ENCODE assay signal across 12 cellular contexts in genomic region chr13:44309771-44310767, GRCh38.
DNase-seq lines count a peak whose midpoint lies in the region; ATAC-seq and TF ChIP-seq lines count a peak whose summit lies in the region.
"Had no signal": no experiment of that assay in that cellular context is flagged by ENCODE, and none has a peak within 500 bp of the region (broad histone marks: within the 10 kb centered on the region; RNA-seq: fewer than 3 reads in every experiment).

No MANE protein-coding gene starts in this region.

- no peaks in the 10 kb centered on the region for H3K9me3 ChIP-seq in IMR-90 (ENCODE audit: control insufficient read depth, insufficient read depth, low read length)
- peaks cover 0 to 3% of the 10 kb centered on the region in 2 donors for H3K9me3 ChIP-seq in neuronal stem cell (replicated peaks in 1 of 2; ENCODE audit: control insufficient read depth in 2 of 2, insufficient read depth in 1 of 2, low read depth in 1 of 2, low read length in 2 of 2)

- H3K4ac ChIP-seq in IMR-90 (ENCODE audit: low read depth, low read length) = peak overlapping the region; percentile 28
- H3K4ac ChIP-seq in neuronal stem cell (ENCODE audit: low read length) = no peak overlapping the region

- H3K4me2 ChIP-seq in IMR-90 (ENCODE audit: low read depth, low read length) (no peak overlapping the region), neuronal stem cell (ENCODE audit: insufficient read depth, low read length, poor library complexity, severe bottlenecking) (no peak overlapping the region)

- no peak overlapping the region for H2AK9ac ChIP-seq in IMR-90 (replicated peaks; ENCODE audit: low read depth, low read length, poor library complexity)

- peak overlapping the region; percentile 87 for H2AK5ac ChIP-seq in IMR-90 (ENCODE audit: low read depth, low read length)
- H2AK5ac ChIP-seq in neuronal stem cell (ENCODE audit: low read depth, low read length) = no peak overlapping the region

- no peak overlapping the region for H4K91ac ChIP-seq in IMR-90 (ENCODE audit: insufficient read depth, low read depth, low read length)
- no peak overlapping the region for H4K91ac ChIP-seq in neuronal stem cell (ENCODE audit: low read depth, low read length, poor library complexity)

- H2BK12ac ChIP-seq in neuronal stem cell (ENCODE audit: low read length) = no peak overlapping the region

- H3K56ac ChIP-seq in IMR-90 (ENCODE audit: extremely low read depth, insufficient read depth, low read length) = no peak overlapping the region

- TF ChIP-seq CTCF in IMR-90 (conservative IDR thresholded peaks at IDR 0.05; ENCODE audit: low read depth, low read length) = no peak
- no peak for TF ChIP-seq CTCF in fibroblast of mammary gland (conservative IDR thresholded peaks at IDR 0.05; ENCODE audit: control insufficient read depth, insufficient read depth, low read depth, low read length)
- TF ChIP-seq CTCF in brain microvascular endothelial cell (IDR thresholded peaks at IDR 0.05; ENCODE audit: low read depth, low read length, missing control alignments) = no peak

- intact Hi-C loops in IMR-90 (cut with micrococcal nuclease) = loop anchor here (5.0 kb wide), 1 partner anchor 127 kb away; no protein-coding TSS in a partner anchor

- no peaks in the 10 kb centered on the region for H3K79me1 ChIP-seq in IMR-90 (ENCODE audit: low read depth in 1 of 2, low read length in 2 of 2)
- H3K79me1 ChIP-seq in neuronal stem cell (ENCODE audit: low read depth, low read length) = no peaks in the 10 kb centered on the region

- peaks cover 3% of the 10 kb centered on the region; the same call in 1 of the 2 replicates for H4K20me1 ChIP-seq in IMR-90 (ENCODE audit: insufficient read depth, low read length)

- H2BK120ac ChIP-seq in IMR-90 (ENCODE audit: low read depth, low read length) (peak overlapping the region; percentile 54), neuronal stem cell (ENCODE audit: low read depth, low read length) (no peak overlapping the region)

- H2BK15ac ChIP-seq in IMR-90 (ENCODE audit: low read depth, low read length) (peak overlapping the region; percentile 62; the same call in 2 of the 3 replicates), neuronal stem cell (ENCODE audit: low read length) (no peak overlapping the region)

- H4K5ac ChIP-seq in IMR-90 (ENCODE audit: low read depth, low read length) = no peak overlapping the region

- H3K36me3 ChIP-seq in IMR-90 (ENCODE audit: control insufficient read depth, insufficient read depth, low read length) (no peaks in the 10 kb centered on the region), neuronal stem cell (replicated peaks in 1 of 2; ENCODE audit: control insufficient read depth in 2 of 2, insufficient read depth in 2 of 2, low read length in 2 of 2) (no peaks in the 10 kb centered on the region), brain microvascular endothelial cell (replicated peaks) (no peaks in the 10 kb centered on the region)

- CTCF ChIA-PET in IMR-90 (lab: Yijun Ruan, JAX) = no interaction called here

- H2AFZ ChIP-seq in IMR-90 (replicated peaks; ENCODE audit: low read length, poor library complexity) (no peak overlapping the region), neuronal stem cell (ENCODE audit: low read length) (peak overlapping the region; percentile 41)

- in situ Hi-C loops in IMR-90 (cut with MboI; ENCODE audit: low sequenced_read_pairs) (no loop called here), brain microvascular endothelial cell (cut with HindIII; ENCODE audit: low pct_ligation_motif_present, low sequenced_read_pairs) (no loop called here)

- no peak for DNase-seq in IMR-90
- DNase-seq in SHP77 treated with DMSO at 0.1 percent for 48 hours (lab: John Stamatoyannopoulos, UW) = peak; percentile 85
- peak; percentile 56 for DNase-seq in fibroblast of mammary gland (ENCODE audit: low read depth)
- no peak for DNase-seq in neuronal stem cell (ENCODE audit: low spot score)
- no peak for DNase-seq in brain microvascular endothelial cell
- no peak for DNase-seq in NCI-H748 treated with DMSO at 0.1 percent for 48 hours (lab: John Stamatoyannopoulos, UW)
- DNase-seq: activated CD4-positive, alpha-beta T cell treated with anti-CD3 and anti-CD28 coated beads for 4 hours; NCI-H526 treated with DMSO at 0.1 percent for 48 hours; trophoblast cell had no signal

- WGBS in IMR-90 (ENCODE audit: extremely low coverage in 2 of 2, insufficient read length in 1 of 2), 2 experiments = 92% methylated on average over 2 of the region's 15 CpGs; no CpG with 5 or more reads in 1 of the 2 experiments
- WGBS in neuronal stem cell (ENCODE audit: extremely low coverage in 2 of 2, insufficient read length in 2 of 2, insufficient replicate concordance in 1 of 2), 2 donors = no CpG with 5 or more reads among the region's 15 CpGs

- H3K27me3 ChIP-seq in IMR-90 (ENCODE audit: control insufficient read depth, insufficient read depth, low read length) (no peaks in the 10 kb centered on the region), neuronal stem cell (ENCODE audit: control insufficient read depth in 3 of 3, insufficient read depth in 3 of 3, low read depth in 1 of 3, low read length in 3 of 3) (peaks cover 0 to 1% (median 0%) of the 10 kb centered on the region in 3 experiments), brain microvascular endothelial cell (replicated peaks) (no peaks in the 10 kb centered on the region)

- H3K18ac ChIP-seq in IMR-90 (ENCODE audit: low read depth, low read length) (no peak overlapping the region), neuronal stem cell (ENCODE audit: low read length) (no peak overlapping the region)

- no peak overlapping the region for H3K4me3 ChIP-seq in IMR-90 (ENCODE audit: insufficient read depth, low read depth, low read length)
- no peak overlapping the region for H3K4me3 ChIP-seq in fibroblast of mammary gland (ENCODE audit: control insufficient read depth, low read depth, low read length)
- no peak overlapping the region for H3K4me3 ChIP-seq in neuronal stem cell (ENCODE audit: low read length in 2 of 2)
- H3K4me3 ChIP-seq in brain microvascular endothelial cell (ENCODE audit: low read depth, low read length) = no peak overlapping the region
- H3K4me3 ChIP-seq: lung had no signal

- H2BK5ac ChIP-seq in IMR-90 (ENCODE audit: low read depth, low read length, poor library complexity, severe bottlenecking) (no peak overlapping the region), neuronal stem cell (ENCODE audit: low read length) (no peak overlapping the region)

- H3K9ac ChIP-seq in IMR-90 (ENCODE audit: low read depth, low read length) = no peak overlapping the region
- H3K9ac ChIP-seq in neuronal stem cell (ENCODE audit: low read depth, low read length, poor library complexity) = no peak overlapping the region

- ATAC-seq in IMR-90 (ENCODE audit: low read depth) (no peak), GM19467 (IDR thresholded peaks at IDR 0.05; ENCODE audit: unreplicated experiment) (no peak), GM19035 (IDR thresholded peaks at IDR 0.05; ENCODE audit: unreplicated experiment) (no peak)

- no peak for TF ChIP-seq POLR2A in IMR-90 (IDR thresholded peaks at IDR 0.05; ENCODE audit: low read depth, low read length)

- H3K14ac ChIP-seq in IMR-90 (replicated peaks; ENCODE audit: low read depth, low read length) (0 out of 2 replicates have a peak overlapping the region, but pooled peaks have one; percentile 28), neuronal stem cell (ENCODE audit: low read length) (no peak overlapping the region)

- no peak overlapping the region for H3K23ac ChIP-seq in IMR-90 (ENCODE audit: low read depth, low read length)
- H3K23ac ChIP-seq in neuronal stem cell (ENCODE audit: low read depth, low read length, poor library complexity) = no peak overlapping the region

- peaks cover 28% of the 10 kb centered on the region for H3K9me1 ChIP-seq in IMR-90 (ENCODE audit: insufficient read depth, low read length)

- dilution Hi-C loops in IMR-90 (cut with HindIII; ENCODE audit: low sequenced_read_pairs, unreplicated experiment) = no loop called here

- peak overlapping the region; percentile 28; the same call in 1 of the 2 replicates for H2BK20ac ChIP-seq in IMR-90 (ENCODE audit: low read depth, low read length)

- no peak for TF ChIP-seq RAD21 in IMR-90 (IDR thresholded peaks at IDR 0.05; ENCODE audit: low read length)

- H4K8ac ChIP-seq in IMR-90 (ENCODE audit: low read depth in 2 of 2, low read length in 2 of 2) (no peak overlapping the region), neuronal stem cell (ENCODE audit: low read depth, low read length) (no peak overlapping the region)

- POLR2A ChIA-PET in IMR-90 (lab: Charles Lee; ENCODE audit: unreplicated experiment) = interaction anchor here (0.6 kb wide), 1 partner anchor 136 kb away, joined by 8 read pairs; no protein-coding TSS in a partner anchor

- H3K4me1 ChIP-seq in IMR-90 (ENCODE audit: control insufficient read depth, insufficient read depth, low read length) (peaks cover 28% of the 10 kb centered on the region), neuronal stem cell (ENCODE audit: control insufficient read depth in 2 of 2, insufficient read depth in 1 of 2, low read depth in 1 of 2, low read length in 2 of 2) (peaks cover 13 to 18% of the 10 kb centered on the region in 2 donors)

- no TSS peak for BruUV-seq in IMR-90 (replicated peaks; lab: Mats Ljungman, UMichigan)

- H3K27ac ChIP-seq in IMR-90 (ENCODE audit: insufficient read depth, low read length) (no peak overlapping the region), neuronal stem cell (replicated peaks; ENCODE audit: low read length) (no peak overlapping the region), brain microvascular endothelial cell (no peak overlapping the region)

TF ChIP-seq in IMR-90, 13 proteins besides CTCF, POLR2A, EP300 and RAD21:
- TF ChIP-seq SMC3 (IDR thresholded peaks at IDR 0.05; ENCODE audit: low read depth, low read length) = no peak
- TF ChIP-seq NFE2L2 (IDR thresholded peaks at IDR 0.05; ENCODE audit: low read depth, low read length) = no peak
- TF ChIP-seq CEBPB (IDR thresholded peaks at IDR 0.05; ENCODE audit: low read depth, low read length) = no peak
- no peak for TF ChIP-seq MXI1 (IDR thresholded peaks at IDR 0.05; ENCODE audit: borderline replicate concordance, low read depth, low read length)
- TF ChIP-seq BHLHE40 (IDR thresholded peaks at IDR 0.05; ENCODE audit: low read depth, low read length) = no peak
- TF ChIP-seq USF2 (IDR thresholded peaks at IDR 0.05; ENCODE audit: low read depth, low read length) = no peak
- TF ChIP-seq CHD1 (IDR thresholded peaks at IDR 0.05; ENCODE audit: low read depth, low read length) = no peak
- no peak for TF ChIP-seq FOS (IDR thresholded peaks at IDR 0.05; ENCODE audit: low read depth, low read length)
- no peak for TF ChIP-seq MAFK (IDR thresholded peaks at IDR 0.05; ENCODE audit: low read depth, low read length)

Comparison
In these comparisons a context has a peak if more than half of its experiments do, and no peak if none do; other contexts are left out.
1. DNase-seq: peak in SHP77 treated with DMSO at 0.1 percent for 48 hours (single experiment) and fibroblast of mammary gland (single experiment); none in IMR-90 (single experiment), neuronal stem cell (single experiment), brain microvascular endothelial cell (single experiment) and NCI-H748 treated with DMSO at 0.1 percent for 48 hours (single experiment).